ENCODE assay signal across 9 cellular contexts in the genomic region with DNA sequence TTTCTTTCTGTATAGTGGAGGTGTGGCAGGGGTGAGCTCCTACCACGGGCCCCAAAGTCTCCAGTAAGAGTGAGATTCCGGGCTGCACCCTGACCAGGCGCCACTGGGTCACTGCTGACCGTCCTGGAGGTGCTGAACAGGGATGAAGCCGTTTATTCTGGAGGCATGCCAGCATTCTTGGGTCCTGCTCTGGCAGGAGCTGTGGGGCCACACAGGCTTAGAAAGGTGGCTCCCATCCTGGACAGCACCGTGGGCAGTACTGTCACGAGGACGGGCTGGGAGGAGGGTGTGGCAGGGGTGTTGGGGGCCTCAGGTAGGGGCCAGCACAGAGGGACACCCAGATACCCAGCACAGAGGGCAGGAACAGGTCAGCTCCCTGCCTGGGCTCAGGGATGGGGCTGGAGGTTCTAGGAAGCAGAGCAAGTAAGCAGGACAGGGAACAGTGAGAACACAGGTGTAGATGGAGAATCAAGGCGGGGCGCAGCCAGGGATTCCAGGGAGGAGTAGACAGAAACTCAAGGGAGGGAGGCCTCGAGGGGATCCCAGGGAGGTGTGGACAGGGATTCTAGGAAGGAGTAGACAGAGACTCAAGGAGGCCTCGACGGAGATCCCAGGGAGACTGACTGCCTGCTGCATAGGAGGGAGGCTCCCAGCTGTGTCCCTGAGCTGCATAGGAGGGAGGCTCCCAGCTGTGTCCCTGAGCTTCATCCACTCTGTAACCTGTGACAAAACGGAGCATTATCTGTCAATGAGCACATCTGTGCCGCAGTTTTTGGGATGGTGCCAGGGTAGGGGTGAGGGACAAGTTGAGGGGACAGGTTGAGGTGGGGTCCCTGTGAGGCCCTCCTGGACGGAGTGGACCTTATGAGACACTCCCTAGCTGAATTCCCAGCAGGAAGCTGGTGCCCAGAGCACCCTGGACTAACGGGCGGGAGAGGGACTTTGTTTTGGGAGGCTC. TPM values are rescaled to one million over a fixed set of nuclear protein-coding genes. Genes with fewer than 3 reads are reported as not detected.
DNase-seq lines count a peak whose midpoint lies in the region; ATAC-seq and TF ChIP-seq lines count a peak whose summit lies in the region.
"Had no signal": no experiment of that assay in that cellular context is flagged by ENCODE, and none has a peak within 500 bp of the region (broad histone marks: within the 10 kb centered on the region; RNA-seq: fewer than 3 reads in every experiment).

No MANE protein-coding gene starts in this region.

- intact Hi-C loops in dorsolateral prefrontal cortex (cut with DNase I), result no loop called here

- H3K4me1 ChIP-seq in adipocyte (ENCODE audit: control insufficient read depth, insufficient read depth, low read length), result no peaks in the 10 kb centered on the region
- H3K4me1 ChIP-seq: SJCRH30 had no signal

- no peaks in the 10 kb centered on the region for H3K36me3 ChIP-seq in adipocyte (ENCODE audit: control insufficient read depth, insufficient read depth, low read length, severe bottlenecking)
- H3K36me3 ChIP-seq: SJCRH30 had no signal

- H3K27me3 ChIP-seq in adipocyte (replicated peaks; ENCODE audit: control insufficient read depth, insufficient read depth, low read length), result peaks cover 61% of the 10 kb centered on the region
- peaks cover 0 to 63% (median 47%) of the 10 kb centered on the region in 45 donors for H3K27me3 ChIP-seq in dorsolateral prefrontal cortex
- H3K27me3 ChIP-seq: SJCRH30 had no signal

- peak; percentile 67 for DNase-seq in DMS53 (lab: John Stamatoyannopoulos, UW)
- DNase-seq in NCI-H1105 treated with DMSO at 0.1 percent for 48 hours (lab: John Stamatoyannopoulos, UW), result peak; percentile 68
- peak; percentile 21 for DNase-seq in adipocyte (ENCODE audit: low read depth)
- DNase-seq in myocyte (ENCODE audit: low read depth), result peak; percentile 9
- DNase-seq in dorsolateral prefrontal cortex, result no peak
- no peak for DNase-seq in stimulated activated CD4-positive, alpha-beta T cell treated with anti-CD3 and anti-CD28 coated beads, Interleukin-4, amount 100 ng/mL, for 24 hours
- DNase-seq in CD1c-positive myeloid dendritic cell (ENCODE audit: extremely low spot score), result no peak
- DNase-seq: SJCRH30 had no signal

- ATAC-seq in HG03432 (IDR thresholded peaks at IDR 0.05; ENCODE audit: unreplicated experiment), result no peak

- no peak overlapping the region for H3K9ac ChIP-seq in adipocyte (ENCODE audit: low read length)

- TF ChIP-seq CTCF in dorsolateral prefrontal cortex (IDR thresholded peaks at IDR 0.05 in 54 of 56, conservative IDR thresholded peaks at IDR 0.05 in 2 of 56; ENCODE audit: low read depth in 1 of 56, partially characterized antibody in 56 of 56), result no peak

- no peak overlapping the region for H3K27ac ChIP-seq in dorsolateral prefrontal cortex
- H3K27ac ChIP-seq: SJCRH30 had no signal

- peaks cover 9% of the 10 kb centered on the region for H3K9me3 ChIP-seq in adipocyte (ENCODE audit: control insufficient read depth, low read length)
- H3K9me3 ChIP-seq: SJCRH30 had no signal

- H3K4me3 ChIP-seq in adipocyte (ENCODE audit: low read length) (no peak overlapping the region), dorsolateral prefrontal cortex (no peak overlapping the region)
- H3K4me3 ChIP-seq: SJCRH30 had no signal

RNA-seq across cellular contexts. Expression of a gene that starts 1.1 kb away (rescaled TPM):
- total RNA-seq in myocyte (0.08 and 0.16 TPM in 2 replicates), dorsolateral prefrontal cortex (1 to 10 TPM in 18 of 120 experiments, under 1 TPM in 99, not detected in 3; 0.06 to 2.9 (median 0.47) TPM)
- polyA plus RNA-seq in myocyte (2012), result 0.06 TPM

Comparison
In these comparisons a context has a peak if more than half of its experiments do, and no peak if none do; other contexts are left out.
1. DNase-seq: peak in DMS53 (single experiment), NCI-H1105 treated with DMSO at 0.1 percent for 48 hours (single experiment), adipocyte (single experiment) and myocyte (single experiment); none in dorsolateral prefrontal cortex (0 of 10), stimulated activated CD4-positive, alpha-beta T cell treated with anti-CD3 and anti-CD28 coated beads, Interleukin-4, amount 100 ng/mL, for 24 hours (single experiment) and CD1c-positive myeloid dendritic cell (single experiment).